In the genomic region with DNA sequence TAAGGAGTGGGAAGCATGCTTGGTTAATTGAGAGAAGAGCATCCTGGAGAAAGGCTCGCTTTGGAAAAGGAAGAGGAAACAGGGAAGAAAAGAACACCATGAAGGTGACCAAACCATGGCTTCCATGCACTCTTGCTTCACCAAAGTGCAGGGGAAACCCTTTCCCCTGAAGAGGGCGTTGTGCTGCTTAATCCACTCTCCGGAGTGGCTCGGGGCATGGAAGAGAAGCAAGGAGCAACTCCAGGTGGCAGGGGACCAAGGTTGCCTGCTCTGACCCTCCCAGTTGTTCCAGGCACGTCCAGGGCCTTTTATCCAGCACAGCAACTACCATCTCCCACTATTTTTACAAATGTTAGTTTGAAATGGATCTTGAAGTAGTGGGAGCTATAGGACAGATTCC, we compare ENCODE assay signal across 1 cellular context.
TF ChIP-seq lines count a peak whose summit lies in the region.

No MANE protein-coding gene starts in this region.

TF ChIP-seq in HEK293, 187 proteins besides CTCF, POLR2A, EP300 and RAD21:
- TF ChIP-seq REPIN1 (tag by site-specific recombination; IDR thresholded peaks at IDR 0.05; ENCODE audit: low read depth) (no peak), ZNF521 (tag by site-specific recombination; IDR thresholded peaks at IDR 0.05) (no peak), ZNF654 (tag by site-specific recombination; IDR thresholded peaks at IDR 0.05; ENCODE audit: low read depth) (0 out of 2 replicates have a peak, but pooled peaks have one; percentile 10), ZNF426 (tag by site-specific recombination; IDR thresholded peaks at IDR 0.05) (no peak), ZNF560 (tag by site-specific recombination; IDR thresholded peaks at IDR 0.05; ENCODE audit: borderline replicate concordance) (no peak), MZF1 (tag by site-specific recombination; IDR thresholded peaks at IDR 0.05; ENCODE audit: borderline replicate concordance) (no peak), HOXD13 (CRISPR knock-in tag; IDR thresholded peaks at IDR 0.05; ENCODE audit: borderline replicate concordance) (no peak)
TF ChIP-seq in HEK293: peak in this region for 1.
